12 cellular contexts compared by ENCODE assay signal in genomic region chr1:28955930-28956552, GRCh38. TPM values are rescaled to one million over a fixed set of nuclear protein-coding genes. Genes with fewer than 3 reads are reported as not detected.
DNase-seq lines count a peak whose midpoint lies in the region; ATAC-seq and TF ChIP-seq lines count a peak whose summit lies in the region.
"Had no signal": no experiment of that assay in that cellular context is flagged by ENCODE, and none has a peak within 500 bp of the region (broad histone marks: within the 10 kb centered on the region; RNA-seq: fewer than 3 reads in every experiment).

No MANE protein-coding gene starts in this region.

- intact Hi-C loops in activated naive CD4-positive, alpha-beta T cell treated with anti-CD3 and anti-CD28 coated beads for 36 hours (cut with micrococcal nuclease): loop anchor here (2.0 kb wide), 1 partner anchor 17 kb away; no protein-coding TSS in a partner anchor
- intact Hi-C loops in upper lobe of right lung (cut with DNase I): no loop called here

- peaks cover 2% of the 10 kb centered on the region for H3K79me1 ChIP-seq in neuronal stem cell (ENCODE audit: low read depth, low read length)

- no peak for ATAC-seq in GM19328 (IDR thresholded peaks at IDR 0.05; ENCODE audit: unreplicated experiment)
- ATAC-seq in upper lobe of right lung: no peak

- TF ChIP-seq CTCF in RWPE1 (conservative IDR thresholded peaks at IDR 0.05; ENCODE audit: low read depth): no peak
- TF ChIP-seq CTCF in GM10266 (IDR thresholded peaks at IDR 0.05; ENCODE audit: control insufficient read depth, insufficient read depth, low read depth, missing control alignments): no peak
- TF ChIP-seq CTCF in upper lobe of right lung (IDR thresholded peaks at IDR 0.05): no peak

- peak; percentile 47 for DNase-seq in activated naive CD4-positive, alpha-beta T cell treated with anti-CD3 and anti-CD28 coated beads for 36 hours
- DNase-seq in activated naive CD4-positive, alpha-beta T cell treated with Interleukin-2 at 50 U/mL for 16 hours: no peak
- DNase-seq in NCI-H1417 treated with DMSO at 0.1 percent for 48 hours (lab: John Stamatoyannopoulos, UW): peak; percentile 98
- peak; percentile 8 for DNase-seq in RWPE1 (ENCODE audit: low spot score)
- peak; percentile 8 for DNase-seq in neuronal stem cell (ENCODE audit: low spot score)
- DNase-seq in GM10266 (ENCODE audit: extremely low spot score): no peak
- DNase-seq in upper lobe of right lung: no peak
- DNase-seq: H9, mesendoderm, retina, WERI-Rb-1 had no signal

- H3K4ac ChIP-seq in neuronal stem cell (ENCODE audit: low read length): no peak overlapping the region

- no peak overlapping the region for H2BK15ac ChIP-seq in neuronal stem cell (ENCODE audit: low read length)

- no peaks in the 10 kb centered on the region for H3K9me3 Mint-ChIP-seq in activated naive CD4-positive, alpha-beta T cell treated with anti-CD3 and anti-CD28 coated beads for 36 hours
- H3K9me3 Mint-ChIP-seq: H9 had no signal

- H4K91ac ChIP-seq in neuronal stem cell (ENCODE audit: low read depth, low read length, poor library complexity): no peak overlapping the region

- H3K27me3 ChIP-seq in neuronal stem cell (ENCODE audit: control insufficient read depth in 3 of 3, insufficient read depth in 3 of 3, low read depth in 1 of 3, low read length in 3 of 3): no peaks in the 10 kb centered on the region
- H3K27me3 ChIP-seq in upper lobe of right lung: no peaks in the 10 kb centered on the region

- H2BK5ac ChIP-seq in neuronal stem cell (ENCODE audit: low read length): no peak overlapping the region

- H3K23ac ChIP-seq in neuronal stem cell (ENCODE audit: low read depth, low read length, poor library complexity): no peak overlapping the region

- H3K36me3 ChIP-seq in neuronal stem cell (replicated peaks in 1 of 2; ENCODE audit: control insufficient read depth in 2 of 2, insufficient read depth in 2 of 2, low read length in 2 of 2): no peaks in the 10 kb centered on the region
- H3K36me3 ChIP-seq in upper lobe of right lung: no peaks in the 10 kb centered on the region
- H3K36me3 ChIP-seq: WERI-Rb-1 had no signal

- H3K4me1 ChIP-seq in neuronal stem cell (ENCODE audit: control insufficient read depth in 2 of 2, insufficient read depth in 1 of 2, low read depth in 1 of 2, low read length in 2 of 2) (peaks cover 0 to 2% of the 10 kb centered on the region in 2 donors), upper lobe of right lung (peaks cover 6% of the 10 kb centered on the region)

- CTCF ChIA-PET in activated naive CD4-positive, alpha-beta T cell treated with anti-CD3 and anti-CD28 coated beads for 36 hours (lab: Charles Lee): interaction anchor here (0.6 kb wide), 1 partner anchor 19 kb away, joined by 4 read pairs; no protein-coding TSS in a partner anchor
- CTCF ChIA-PET in RWPE1 (lab: Yijun Ruan, JAX): interaction anchor here (0.6 kb wide), 1 partner anchor 67 kb away, joined by 4 read pairs; no protein-coding TSS in a partner anchor

- no peak overlapping the region for H3K27ac ChIP-seq in RWPE1
- H3K27ac ChIP-seq in neuronal stem cell (replicated peaks; ENCODE audit: low read length): no peak overlapping the region
- no peak overlapping the region for H3K27ac ChIP-seq in upper lobe of right lung
- H3K27ac ChIP-seq: WERI-Rb-1 had no signal

- H3K27me3 Mint-ChIP-seq in activated naive CD4-positive, alpha-beta T cell treated with anti-CD3 and anti-CD28 coated beads for 36 hours (ENCODE audit: low read depth): no peaks in the 10 kb centered on the region

- no peak overlapping the region for H3K18ac ChIP-seq in neuronal stem cell (ENCODE audit: low read length)

- no peak overlapping the region for H3K9ac ChIP-seq in neuronal stem cell (ENCODE audit: low read depth, low read length, poor library complexity)

- no peak overlapping the region for H2BK12ac ChIP-seq in neuronal stem cell (ENCODE audit: low read length)

- no peak overlapping the region for H3K4me2 ChIP-seq in neuronal stem cell (ENCODE audit: insufficient read depth, low read length, poor library complexity, severe bottlenecking)

- POLR2A ChIA-PET in RWPE1 (lab: Yijun Ruan, JAX; ENCODE audit: low non-redundant PET): no interaction called here

- no peak overlapping the region for H2BK120ac ChIP-seq in neuronal stem cell (ENCODE audit: low read depth, low read length)

- H3K27ac Mint-ChIP-seq in activated naive CD4-positive, alpha-beta T cell treated with anti-CD3 and anti-CD28 coated beads for 36 hours: no peak overlapping the region

- H2AFZ ChIP-seq in neuronal stem cell (ENCODE audit: low read length): no peak overlapping the region

- no peak overlapping the region for H2AK5ac ChIP-seq in neuronal stem cell (ENCODE audit: low read depth, low read length)

- H4K8ac ChIP-seq in neuronal stem cell (ENCODE audit: low read depth, low read length): no peak overlapping the region

- H3K9me3 ChIP-seq in neuronal stem cell (replicated peaks in 1 of 2; ENCODE audit: control insufficient read depth in 2 of 2, insufficient read depth in 1 of 2, low read depth in 1 of 2, low read length in 2 of 2): no peaks in the 10 kb centered on the region
- H3K9me3 ChIP-seq in upper lobe of right lung: no peaks in the 10 kb centered on the region

- H3K4me3 Mint-ChIP-seq in activated naive CD4-positive, alpha-beta T cell treated with anti-CD3 and anti-CD28 coated beads for 36 hours: no peak overlapping the region
- H3K4me3 Mint-ChIP-seq: H9 had no signal

- peaks cover 55% of the 10 kb centered on the region for H3K4me1 Mint-ChIP-seq in activated naive CD4-positive, alpha-beta T cell treated with anti-CD3 and anti-CD28 coated beads for 36 hours (ENCODE audit: low read depth)

- H3K4me3 ChIP-seq in neuronal stem cell (ENCODE audit: low read length in 2 of 2): no peak overlapping the region
- H3K4me3 ChIP-seq in upper lobe of right lung: no peak overlapping the region

- no peaks in the 10 kb centered on the region for H3K36me3 Mint-ChIP-seq in activated naive CD4-positive, alpha-beta T cell treated with anti-CD3 and anti-CD28 coated beads for 36 hours (ENCODE audit: low read depth)

- no peak overlapping the region for H3K14ac ChIP-seq in neuronal stem cell (ENCODE audit: low read length)

- no CpG with 5 or more reads among the region's 2 CpGs for WGBS in neuronal stem cell (ENCODE audit: extremely low coverage in 2 of 2, insufficient read length in 2 of 2, insufficient replicate concordance in 1 of 2), 2 donors

RNA-seq across cellular contexts. Expression of gene EPB41, which starts 41.7 kb away (rescaled TPM):
- 100 to 1,000 TPM in 1 of 2 experiments, 10 to 100 TPM in 1; 97.4 to 100 TPM for total RNA-seq in activated naive CD4-positive, alpha-beta T cell treated with anti-CD3 and anti-CD28 coated beads for 36 hours
- polyA plus RNA-seq in neuronal stem cell (2013, experiment 1 of 2): 105 TPM
- polyA plus RNA-seq in neuronal stem cell (2013, experiment 2 of 2): 105 TPM
- 67.0 TPM for total RNA-seq in upper lobe of right lung

Comparison
In these comparisons a context has a peak if more than half of its experiments do, and no peak if none do; other contexts are left out.
1. DNase-seq: peak in activated naive CD4-positive, alpha-beta T cell treated with anti-CD3 and anti-CD28 coated beads for 36 hours (single experiment), NCI-H1417 treated with DMSO at 0.1 percent for 48 hours (single experiment), RWPE1 (single experiment) and neuronal stem cell (single experiment); none in activated naive CD4-positive, alpha-beta T cell treated with Interleukin-2 at 50 U/mL for 16 hours (single experiment), GM10266 (single experiment) and upper lobe of right lung (single experiment).